1 cellular context compared by ENCODE assay signal in genomic region chr5:146042628-146043279, GRCh38.
A peak's percentile ranks its signal among the peaks of the same experiment; 100 is the strongest.
TF ChIP-seq lines count a peak whose summit lies in the region.

No MANE protein-coding gene starts in this region.

TF ChIP-seq in IMR-90, 13 proteins besides CTCF, POLR2A, EP300 and RAD21:
- TF ChIP-seq FOS (IDR thresholded peaks at IDR 0.05; ENCODE audit: low read depth, low read length) (peak; percentile 50; the same call in 1 of the 2 replicates), CEBPB (IDR thresholded peaks at IDR 0.05; ENCODE audit: low read depth, low read length) (peak; percentile 24; the same call in 1 of the 2 replicates)
- TF ChIP-seq, protein P1, sequence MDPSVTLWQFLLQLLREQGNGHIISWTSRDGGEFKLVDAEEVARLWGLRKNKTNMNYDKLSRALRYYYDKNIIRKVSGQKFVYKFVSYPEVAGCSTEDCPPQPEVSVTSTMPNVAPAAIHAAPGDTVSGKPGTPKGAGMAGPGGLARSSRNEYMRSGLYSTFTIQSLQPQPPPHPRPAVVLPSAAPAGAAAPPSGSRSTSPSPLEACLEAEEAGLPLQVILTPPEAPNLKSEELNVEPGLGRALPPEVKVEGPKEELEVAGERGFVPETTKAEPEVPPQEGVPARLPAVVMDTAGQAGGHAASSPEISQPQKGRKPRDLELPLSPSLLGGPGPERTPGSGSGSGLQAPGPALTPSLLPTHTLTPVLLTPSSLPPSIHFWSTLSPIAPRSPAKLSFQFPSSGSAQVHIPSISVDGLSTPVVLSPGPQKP (IDR thresholded peaks at IDR 0.05; ENCODE audit: borderline replicate concordance, low read depth, low read length): no peak
